Comparison of ENCODE assay signal across 8 cellular contexts in the genomic region with DNA sequence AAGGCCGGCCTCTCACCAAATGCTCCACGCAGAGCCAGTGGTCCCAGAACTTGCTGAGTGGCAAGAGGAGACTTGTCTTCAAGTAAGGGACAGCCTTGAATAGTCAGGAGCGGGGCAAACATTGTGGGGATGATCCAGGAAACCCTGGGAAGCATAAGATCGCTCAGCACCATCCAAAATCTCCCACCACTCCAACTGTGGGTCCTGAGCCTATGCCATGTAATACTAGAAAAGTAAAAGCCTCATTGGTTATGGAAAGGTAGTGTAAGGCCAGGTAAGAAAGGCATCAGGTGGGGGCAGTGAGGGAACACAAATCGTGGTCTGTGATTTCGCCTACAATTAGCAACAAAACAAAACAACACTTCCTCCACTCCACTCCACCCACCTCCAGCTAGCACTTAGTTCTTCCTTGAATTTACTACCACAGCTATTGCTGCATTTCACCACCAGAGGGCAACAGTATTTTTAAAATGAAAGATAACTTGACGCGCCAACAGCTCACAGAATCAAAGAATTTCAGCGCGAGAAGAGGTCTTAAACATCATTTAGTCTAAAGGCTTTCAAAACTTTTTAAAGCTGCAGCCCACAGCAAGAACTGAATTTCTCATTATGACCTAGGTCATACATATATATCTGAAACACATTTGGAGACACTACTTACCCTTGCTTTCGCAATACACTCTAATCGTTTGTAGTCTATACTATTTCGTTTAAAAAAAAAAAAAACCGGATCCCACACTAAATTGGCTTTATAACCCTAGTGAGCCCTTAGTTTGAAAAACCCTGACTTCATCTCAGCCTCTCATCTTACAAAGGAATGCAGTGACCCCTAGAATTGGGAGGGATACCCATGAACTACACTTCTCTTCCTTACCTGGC. TPM values are rescaled to one million over a fixed set of nuclear protein-coding genes. Genes with fewer than 3 reads are reported as not detected.
DNase-seq lines count a peak whose midpoint lies in the region; ATAC-seq, FAIRE-seq and TF ChIP-seq lines count a peak whose summit lies in the region.

No MANE protein-coding gene starts in this region.

- peaks cover 31 to 86% (median 63%) of the 10 kb centered on the region in 4 donors for H3K4me1 ChIP-seq in esophagus muscularis mucosa

- TF ChIP-seq CTCF in D721Med (IDR thresholded peaks at IDR 0.05; ENCODE audit: insufficient read depth, missing control alignments) (peak; percentile 83), esophagus muscularis mucosa (IDR thresholded peaks at IDR 0.05) (peak; percentile 89 to 95 (median 89))

- H3K9me3 ChIP-seq in esophagus muscularis mucosa: no peaks in the 10 kb centered on the region

- H3K36me3 ChIP-seq in esophagus muscularis mucosa: no peaks in the 10 kb centered on the region

- TF ChIP-seq EP300 in esophagus muscularis mucosa (IDR thresholded peaks at IDR 0.05): no peak

- H3K4me3 Mint-ChIP-seq in naive thymus-derived CD8-positive, alpha-beta T cell: peak overlapping the region in 9 of 10 donors; percentile 7 to 74 (median 56)

- FAIRE-seq in D721Med (lab: Jason Lieb, UNC): no peak

- H3K27me3 ChIP-seq in esophagus muscularis mucosa: peaks cover 0 to 3% (median 0%) of the 10 kb centered on the region in 4 donors

- ATAC-seq in HG03280 (IDR thresholded peaks at IDR 0.05; ENCODE audit: unreplicated experiment) (peak; percentile 71), GM18873 (IDR thresholded peaks at IDR 0.05; ENCODE audit: low FRiP score, unreplicated experiment) (no peak)
- ATAC-seq in naive thymus-derived CD8-positive, alpha-beta T cell: peak; percentile 51 to 74

- peaks cover 0 to 5% (median 0%) of the 10 kb centered on the region in 3 donors for H3K36me3 Mint-ChIP-seq in naive thymus-derived CD8-positive, alpha-beta T cell

- intact Hi-C loops in esophagus muscularis mucosa (cut with DNase I): loop anchor here (1.0 to 10.0 kb wide), 2 partner anchors 53 to 64 kb away; partner anchors contain the start of gene LXN

- peaks cover 0 to 15% (median 3%) of the 10 kb centered on the region in 5 donors for H3K27me3 Mint-ChIP-seq in naive thymus-derived CD8-positive, alpha-beta T cell

- 36% methylated on average over 14 of the region's 14 CpGs for WGBS in esophagus muscularis mucosa

- peak overlapping the region; percentile 44 to 65 (median 58) for H3K27ac ChIP-seq in esophagus muscularis mucosa (replicated peaks in 1 of 4)

- no peaks in the 10 kb centered on the region for H3K9me3 Mint-ChIP-seq in naive thymus-derived CD8-positive, alpha-beta T cell

- H3K4me3 ChIP-seq in esophagus muscularis mucosa: peak overlapping the region in 3 of 4 donors; percentile 20 to 36 (median 31)

- peak; percentile 57 for DNase-seq in D721Med (ENCODE audit: insufficient read length, low spot score)
- peak; percentile 64 for DNase-seq in GM19238 (ENCODE audit: insufficient read length, low spot score)
- peak; percentile 37 for DNase-seq in NCI-H446 treated with DMSO at 0.1 percent for 48 hours (lab: John Stamatoyannopoulos, UW)
- DNase-seq in activated CD4-positive, alpha-beta T cell treated with anti-CD3 and anti-CD28 coated beads, Interleukin-2, amount 50 U/mL, for 48 hours: peak; percentile 29 to 38
- no peak for DNase-seq in esophagus muscularis mucosa (ENCODE audit: extremely low spot score)
- peak in 9 of 10 donors; percentile 11 to 67 (median 50) for DNase-seq in naive thymus-derived CD8-positive, alpha-beta T cell

- H3K27ac Mint-ChIP-seq in naive thymus-derived CD8-positive, alpha-beta T cell: peak overlapping the region in 7 of 10 donors; percentile 42 to 89 (median 68)

- H3K4me1 Mint-ChIP-seq in naive thymus-derived CD8-positive, alpha-beta T cell: peaks cover 11 to 31% (median 21%) of the 10 kb centered on the region in 4 donors

- TF ChIP-seq POLR2A in esophagus muscularis mucosa (IDR thresholded peaks at IDR 0.05; ENCODE audit: low read depth): no peak

- POLR2A ChIA-PET in naive thymus-derived CD8-positive, alpha-beta T cell (lab: Charles Lee): interaction anchor here (0.9 to 1.4 kb wide), 2 partner anchors 64 to 74 kb away, joined by 4 read pairs; partner anchors contain the start of gene MFSD1

RNA-seq across cellular contexts. Expression of gene RARRES1, which starts 4.5 kb away (rescaled TPM):
- total RNA-seq in esophagus muscularis mucosa: 10 to 100 TPM in 3 of 4 donors, 1 to 10 TPM in 1; 6.6 to 93.0 (median 29.8) TPM
- total RNA-seq in naive thymus-derived CD8-positive, alpha-beta T cell: not detected
- not detected for polyA plus RNA-seq in naive thymus-derived CD8-positive, alpha-beta T cell

RNA-seq across cellular contexts. Expression of gene LXN, which starts 55.3 kb away (rescaled TPM):
- 1 to 10 TPM; 7.2 to 9.2 (median 7.9) TPM for total RNA-seq in esophagus muscularis mucosa
- total RNA-seq in naive thymus-derived CD8-positive, alpha-beta T cell: 1 to 10 TPM; 5.1 to 6.3 TPM
- polyA plus RNA-seq in naive thymus-derived CD8-positive, alpha-beta T cell: 10 to 100 TPM in 1 of 3 donors, 1 to 10 TPM in 2; 8.0 to 12.8 (median 8.7) TPM

Comparison
In these comparisons a context has a peak if more than half of its experiments do, and no peak if none do; other contexts are left out.
1. RNA of gene RARRES1, which starts 4.5 kb away (total RNA-seq): 6.6 to 93.0 TPM in esophagus muscularis mucosa; not detected in naive thymus-derived CD8-positive, alpha-beta T cell; every median in the first group is over 4 times any median in the second.